ENCODE assay signal across 8 cellular contexts in genomic region chr14:106436310-106436905, GRCh38.
DNase-seq lines count a peak whose midpoint lies in the region; ATAC-seq, FAIRE-seq and TF ChIP-seq lines count a peak whose summit lies in the region.

No MANE protein-coding gene starts in this region.

- H3K27me3 ChIP-seq in right atrium auricular region (no peaks in the 10 kb centered on the region), adrenal gland (no peaks in the 10 kb centered on the region), spleen (replicated peaks in 1 of 7) (peaks cover 0 to 18% (median 0%) of the 10 kb centered on the region in 7 donors)

- no peaks in the 10 kb centered on the region for H3K9me3 Mint-ChIP-seq in T-cell

- POLR2A ChIA-PET in T-cell (lab: Charles Lee): interaction anchor here in 1 of 2 donors (0.7 kb wide), 1 partner anchor 26 kb away, joined by 3 read pairs; no protein-coding TSS in a partner anchor

- FAIRE-seq in frontal cortex (lab: Jason Lieb, UNC): no peak

- ATAC-seq in Right ventricle myocardium superior (ENCODE audit: poor library complexity): no peak
- ATAC-seq in T-cell (replicated peaks in 1 of 4): no peak
- no peak for ATAC-seq in GM21717 (IDR thresholded peaks at IDR 0.05; ENCODE audit: unreplicated experiment)

- intact Hi-C loops in Right ventricle myocardium superior (cut with DNase I): no loop called here
- intact Hi-C loops in adrenal gland (cut with DNase I): no loop called here
- intact Hi-C loops in spleen (cut with DNase I; ENCODE audit: low total_unique reads): no loop called here

- no peak overlapping the region for H3K4me3 ChIP-seq in right atrium auricular region
- H3K4me3 ChIP-seq in adrenal gland: no peak overlapping the region
- no peak overlapping the region for H3K4me3 ChIP-seq in spleen

- H3K4me3 Mint-ChIP-seq in T-cell: no peak overlapping the region

- 41 to 50% (median 46%) methylated on average over 16 of the region's 16 CpGs for WGBS in adrenal gland, 4 donors
- 44 to 52% (median 47%) methylated on average over 16 of the region's 16 CpGs for WGBS in spleen, 5 donors

- H3K4me1 ChIP-seq in right atrium auricular region (no peaks in the 10 kb centered on the region), adrenal gland (replicated peaks in 1 of 2) (no peaks in the 10 kb centered on the region), spleen (no peaks in the 10 kb centered on the region)

- H3K27ac Mint-ChIP-seq in T-cell: no peak overlapping the region

- no peaks in the 10 kb centered on the region for H3K36me3 ChIP-seq in right atrium auricular region
- no peaks in the 10 kb centered on the region for H3K36me3 ChIP-seq in adrenal gland (replicated peaks in 1 of 2)
- H3K36me3 ChIP-seq in spleen: no peaks in the 10 kb centered on the region

- H3K27ac ChIP-seq in right atrium auricular region: no peak overlapping the region
- H3K27ac ChIP-seq in adrenal gland: no peak overlapping the region
- H3K27ac ChIP-seq in spleen: no peak overlapping the region
- no peak overlapping the region for H3K27ac ChIP-seq in caudate nucleus (ENCODE audit: low read depth, low read length)

- TF ChIP-seq CTCF in right atrium auricular region (IDR thresholded peaks at IDR 0.05) (peak in 1 of 2 donors; percentile 61), adrenal gland (IDR thresholded peaks at IDR 0.05) (peak in 4 of 6 experiments; percentile 10 to 42 (median 27)), spleen (IDR thresholded peaks at IDR 0.05 in 8 of 11, conservative IDR thresholded peaks at IDR 0.05 in 3 of 11) (peak in 9 of 11 experiments; percentile 8 to 76 (median 49))

- peaks cover 2 to 6% (median 2%) of the 10 kb centered on the region in 3 donors for H3K4me1 Mint-ChIP-seq in T-cell

- H3K9me3 ChIP-seq in right atrium auricular region (no peaks in the 10 kb centered on the region), adrenal gland (replicated peaks in 1 of 3) (no peaks in the 10 kb centered on the region), spleen (no peaks in the 10 kb centered on the region)

- DNase-seq in Right ventricle myocardium superior: peak; percentile 47
- no peak for DNase-seq in right atrium auricular region (ENCODE audit: low spot score)
- peak in 32 of 34 experiments; percentile 25 to 78 (median 54) for DNase-seq in T-cell
- DNase-seq in adrenal gland: peak; percentile 24 to 58 (median 32)
- DNase-seq in spleen: peak; percentile 66
- DNase-seq in caudate nucleus (lab: John Stamatoyannopoulos, UW): no peak
- no peak for DNase-seq in frontal cortex (ENCODE audit: low spot score in 2 of 2)

- CTCF ChIA-PET in T-cell (lab: Charles Lee): interaction anchor here (0.6 to 1.5 kb wide), 9 partner anchors 20 to 1841 kb away, joined by 3 to 4 read pairs (median 3); no protein-coding TSS in a partner anchor

- no peaks in the 10 kb centered on the region for H3K36me3 Mint-ChIP-seq in T-cell

- TF ChIP-seq POLR2A in adrenal gland (IDR thresholded peaks at IDR 0.05) (no peak), spleen (IDR thresholded peaks at IDR 0.05) (no peak)

- peaks cover 23 to 27% of the 10 kb centered on the region in 2 donors for H3K27me3 Mint-ChIP-seq in T-cell

Comparison
In these comparisons a context has a peak if more than half of its experiments do, and no peak if none do; other contexts are left out.
1. DNase-seq: peak in Right ventricle myocardium superior (single experiment), T-cell (32 of 34), adrenal gland (7 of 7) and spleen (single experiment); none in right atrium auricular region (single experiment), caudate nucleus (0 of 61) and frontal cortex (0 of 2).